In the genomic region with DNA sequence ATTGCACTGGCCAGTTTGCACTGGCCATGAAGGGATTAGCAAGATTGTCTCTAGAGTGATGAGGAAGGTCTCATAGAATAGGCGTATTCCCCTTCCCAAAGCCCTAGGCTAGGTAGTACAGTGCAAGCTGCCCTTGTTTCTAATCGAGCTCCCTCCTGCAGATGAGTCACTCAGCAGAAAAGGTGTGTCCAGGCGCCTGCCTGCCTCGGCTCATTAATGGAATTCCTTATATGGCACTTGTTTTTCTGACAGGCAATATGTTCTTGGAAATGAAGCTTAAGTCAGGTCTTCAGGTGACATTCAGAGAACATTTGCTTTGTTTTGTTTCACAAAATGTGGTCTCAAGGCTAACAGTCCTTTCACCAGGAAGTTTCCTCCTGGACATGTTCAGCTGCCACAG, we compare ENCODE assay signal across 8 cellular contexts.
DNase-seq lines count a peak whose midpoint lies in the region; ATAC-seq and TF ChIP-seq lines count a peak whose summit lies in the region.
"Had no signal": no experiment of that assay in that cellular context is flagged by ENCODE, and none has a peak within 500 bp of the region (broad histone marks: within the 10 kb centered on the region; RNA-seq: fewer than 3 reads in every experiment).

No MANE protein-coding gene starts in this region.

- DNase-seq in RWPE2 (ENCODE audit: low spot score): peak; percentile 83
- DNase-seq in stimulated activated CD4-positive, alpha-beta T cell treated with anti-CD3 and anti-CD28 coated beads, Interleukin-15, amount 100 ng/mL, for 24 hours: peak; percentile 28
- no peak for DNase-seq in OCI-M1 (lab: John Stamatoyannopoulos, UW)
- no peak for DNase-seq in dorsolateral prefrontal cortex
- DNase-seq: GF-D8 had no signal

- H3K9me3 ChIP-seq in HEK293 (ENCODE audit: control insufficient read depth, insufficient read depth, low read depth, low read length) (no peaks in the 10 kb centered on the region), RWPE2 (ENCODE audit: severe bottlenecking) (no peaks in the 10 kb centered on the region), esophagus (ENCODE audit: control insufficient read depth in 2 of 2, insufficient read depth in 1 of 2, low read depth in 1 of 2, low read length in 1 of 2) (no peaks in the 10 kb centered on the region)

- POLR2A ChIA-PET in HEK293 (lab: Yijun Ruan, JAX): no interaction called here

- intact Hi-C loops in dorsolateral prefrontal cortex (cut with DNase I): no loop called here

- WGBS in esophagus, 2 donors: 44 to 56% methylated on average over 4 of the region's 4 CpGs

- H3K4me1 ChIP-seq in HEK293 (ENCODE audit: control insufficient read depth, insufficient read depth, low read length) (peaks cover 4% of the 10 kb centered on the region; the same call in 1 of the 2 replicates), RWPE2 (ENCODE audit: insufficient read depth, poor library complexity, severe bottlenecking) (peaks cover 24% of the 10 kb centered on the region), esophagus (ENCODE audit: control insufficient read depth in 2 of 2, insufficient read depth in 2 of 2, low read length in 1 of 2) (peaks cover 5 to 11% of the 10 kb centered on the region in 2 donors)

- H3K4me3 ChIP-seq in HEK293 (ENCODE audit: low read depth, low read length): no peak overlapping the region
- no peak overlapping the region for H3K4me3 ChIP-seq in RWPE2 (ENCODE audit: severe bottlenecking)
- no peak overlapping the region for H3K4me3 ChIP-seq in esophagus (ENCODE audit: low read depth in 1 of 2, low read length in 2 of 2)
- H3K4me3 ChIP-seq in dorsolateral prefrontal cortex: no peak overlapping the region

- ATAC-seq in RWPE2 (ENCODE audit: low read depth) (peak; percentile 98), HG03025 (IDR thresholded peaks at IDR 0.05; ENCODE audit: low FRiP score, unreplicated experiment) (no peak)

- CTCF ChIA-PET in HEK293 (lab: Yijun Ruan, JAX): interaction anchor here (1.1 kb wide), 2 partner anchors 16 to 19 kb away, joined by 3 to 6 read pairs; no protein-coding TSS in a partner anchor

- no peak for TF ChIP-seq CTCF in HEK293 (tag by site-specific recombination; IDR thresholded peaks at IDR 0.05)
- TF ChIP-seq CTCF in RWPE2 (IDR thresholded peaks at IDR 0.05; ENCODE audit: poor library complexity, severe bottlenecking): no peak
- no peak for TF ChIP-seq CTCF in dorsolateral prefrontal cortex (IDR thresholded peaks at IDR 0.05 in 54 of 56, conservative IDR thresholded peaks at IDR 0.05 in 2 of 56; ENCODE audit: low read depth in 1 of 56, partially characterized antibody in 56 of 56)

- H3K36me3 ChIP-seq in HEK293 (ENCODE audit: control insufficient read depth in 2 of 2, insufficient read depth in 1 of 2, low read length in 2 of 2) (no peaks in the 10 kb centered on the region), RWPE2 (ENCODE audit: low read depth) (no peaks in the 10 kb centered on the region), esophagus (ENCODE audit: control insufficient read depth in 2 of 2, insufficient read depth in 2 of 2, low read length in 1 of 2) (no peaks in the 10 kb centered on the region)

- H3K27ac ChIP-seq in HEK293 (ENCODE audit: extremely low read depth, low read depth, low read length) (no peak overlapping the region), RWPE2 (ENCODE audit: poor library complexity, severe bottlenecking) (peak overlapping the region; percentile 52), esophagus (ENCODE audit: low read depth in 2 of 2, low read length in 1 of 2) (peak overlapping the region; percentile 91 to 92), dorsolateral prefrontal cortex (no peak overlapping the region)

- H3K27me3 ChIP-seq in RWPE2 (ENCODE audit: insufficient read depth, poor library complexity, severe bottlenecking): no peaks in the 10 kb centered on the region
- no peaks in the 10 kb centered on the region for H3K27me3 ChIP-seq in esophagus (ENCODE audit: control insufficient read depth in 1 of 2, insufficient read depth in 2 of 2, low read length in 2 of 2)
- peaks cover 0 to 14% (median 0%) of the 10 kb centered on the region in 45 donors for H3K27me3 ChIP-seq in dorsolateral prefrontal cortex

TF ChIP-seq in HEK293, 187 proteins besides CTCF, POLR2A, EP300 and RAD21:
- TF ChIP-seq ZNF366 (tag by site-specific recombination; conservative IDR thresholded peaks at IDR 0.05): peak; percentile 61
- peak; percentile 88 for TF ChIP-seq ZNF561 (tag by site-specific recombination; IDR thresholded peaks at IDR 0.05; ENCODE audit: borderline replicate concordance)
- TF ChIP-seq ZNF335 (tag by site-specific recombination; conservative IDR thresholded peaks at IDR 0.05): peak; percentile 94
- TF ChIP-seq ZNF324 (tag by site-specific recombination; IDR thresholded peaks at IDR 0.05): no peak
- TF ChIP-seq, protein P1, sequence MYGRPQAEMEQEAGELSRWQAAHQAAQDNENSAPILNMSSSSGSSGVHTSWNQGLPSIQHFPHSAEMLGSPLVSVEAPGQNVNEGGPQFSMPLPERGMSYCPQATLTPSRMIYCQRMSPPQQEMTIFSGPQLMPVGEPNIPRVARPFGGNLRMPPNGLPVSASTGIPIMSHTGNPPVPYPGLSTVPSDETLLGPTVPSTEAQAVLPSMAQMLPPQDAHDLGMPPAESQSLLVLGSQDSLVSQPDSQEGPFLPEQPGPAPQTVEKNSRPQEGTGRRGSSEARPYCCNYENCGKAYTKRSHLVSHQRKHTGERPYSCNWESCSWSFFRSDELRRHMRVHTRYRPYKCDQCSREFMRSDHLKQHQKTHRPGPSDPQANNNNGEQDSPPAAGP (tag by site-specific recombination; IDR thresholded peaks at IDR 0.05): peak; percentile 47; the same call in 1 of the 2 replicates

Comparison
In these comparisons a context has a peak if more than half of its experiments do, and no peak if none do; other contexts are left out.
1. H3K27ac ChIP-seq: peak in RWPE2 (single experiment) and esophagus (2 of 2); none in HEK293 (single experiment) and dorsolateral prefrontal cortex (0 of 59).
2. DNase-seq: peak in RWPE2 (single experiment) and stimulated activated CD4-positive, alpha-beta T cell treated with anti-CD3 and anti-CD28 coated beads, Interleukin-15, amount 100 ng/mL, for 24 hours (single experiment); none in OCI-M1 (single experiment) and dorsolateral prefrontal cortex (0 of 10).